8 cellular contexts compared by ENCODE assay signal in the genomic region with DNA sequence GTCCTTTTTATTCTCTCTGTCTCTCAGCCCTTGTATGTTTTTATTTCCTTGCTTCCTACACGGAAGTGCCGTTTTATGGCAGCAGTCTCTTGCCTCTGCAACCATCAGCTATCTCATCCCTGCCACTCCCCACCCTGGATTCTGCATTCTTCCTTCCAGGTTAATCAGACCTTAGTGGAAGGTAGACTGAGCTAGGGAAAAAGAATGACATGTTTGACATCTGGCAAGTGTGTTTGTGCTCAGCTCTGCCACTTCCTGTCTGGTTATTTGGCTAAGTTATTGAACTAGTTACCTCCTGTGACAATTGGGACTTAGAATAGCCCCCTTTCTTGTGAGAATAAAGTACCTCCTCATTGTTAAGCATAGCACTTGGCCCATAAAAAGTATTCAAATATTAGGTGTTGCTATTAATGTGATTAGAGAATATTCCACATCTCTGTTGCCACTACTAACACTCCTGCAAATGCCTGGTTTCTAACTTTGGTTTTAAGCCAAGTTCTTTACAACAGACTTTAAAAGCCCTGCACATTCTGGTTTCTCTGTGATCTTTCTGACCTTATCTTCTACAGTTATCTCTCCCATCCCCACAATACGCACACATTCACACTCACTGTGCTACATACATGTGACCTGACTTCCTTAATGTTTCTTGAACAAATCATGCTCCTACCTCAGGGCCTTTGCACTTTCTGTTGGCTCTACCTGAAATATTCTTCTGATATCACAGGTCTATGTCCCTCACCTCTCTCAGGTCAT. TPM values are rescaled to one million over a fixed set of nuclear protein-coding genes. Genes with fewer than 3 reads are reported as not detected.
DNase-seq lines count a peak whose midpoint lies in the region; ATAC-seq and TF ChIP-seq lines count a peak whose summit lies in the region.

No MANE protein-coding gene starts in this region.

- DNase-seq in right atrium auricular region (ENCODE audit: low spot score) = no peak
- DNase-seq in Right ventricle myocardium inferior (ENCODE audit: missing footprints) = no peak
- no peak for DNase-seq in coronary artery (ENCODE audit: low spot score)
- DNase-seq in spleen = no peak
- no peak for DNase-seq in OCI-M2 (lab: John Stamatoyannopoulos, UW; ENCODE audit: unreplicated experiment)
- DNase-seq in medulla oblongata (ENCODE audit: extremely low spot score) = no peak
- no peak for DNase-seq in GM10266 (ENCODE audit: extremely low spot score)

- no peaks in the 10 kb centered on the region for H3K36me3 ChIP-seq in right atrium auricular region
- H3K36me3 ChIP-seq in spleen = no peaks in the 10 kb centered on the region

- H3K4me3 ChIP-seq in right atrium auricular region (peak overlapping the region; percentile 8 to 24), coronary artery (peak overlapping the region; percentile 58), spleen (peak overlapping the region; percentile 2 to 61 (median 26))

- no peak for TF ChIP-seq POLR2A in spleen (IDR thresholded peaks at IDR 0.05)

- intact Hi-C loops in Right ventricle myocardium inferior (cut with DNase I) = no loop called here
- intact Hi-C loops in spleen (cut with DNase I; ENCODE audit: low total_unique reads) = no loop called here

- H3K27ac ChIP-seq in right atrium auricular region (peak overlapping the region; percentile 7 to 24), coronary artery (peak overlapping the region in 1 of 2 donors; percentile 32), spleen (peak overlapping the region; percentile 71 to 88 (median 86))

- no peak for ATAC-seq in Right ventricle myocardium inferior
- ATAC-seq in HG03460 (IDR thresholded peaks at IDR 0.05; ENCODE audit: unreplicated experiment) = peak; percentile 50

- H3K4me1 ChIP-seq in right atrium auricular region (peaks cover 0 to 34% of the 10 kb centered on the region in 2 donors), spleen (peaks cover 9 to 44% (median 29%) of the 10 kb centered on the region in 6 donors)

- H3K9me3 ChIP-seq in right atrium auricular region = no peaks in the 10 kb centered on the region
- H3K9me3 ChIP-seq in spleen = no peaks in the 10 kb centered on the region

- TF ChIP-seq CTCF in right atrium auricular region (IDR thresholded peaks at IDR 0.05) = no peak
- no peak for TF ChIP-seq CTCF in coronary artery (IDR thresholded peaks at IDR 0.05)
- TF ChIP-seq CTCF in spleen (IDR thresholded peaks at IDR 0.05 in 8 of 11, conservative IDR thresholded peaks at IDR 0.05 in 3 of 11) = no peak
- TF ChIP-seq CTCF in GM10266 (IDR thresholded peaks at IDR 0.05; ENCODE audit: control insufficient read depth, insufficient read depth, low read depth, missing control alignments) = no peak

- 17 to 22% (median 19%) methylated on average over 3 of the region's 3 CpGs for WGBS in spleen, 5 donors

- H3K27me3 ChIP-seq in right atrium auricular region = no peaks in the 10 kb centered on the region
- no peaks in the 10 kb centered on the region for H3K27me3 ChIP-seq in spleen (replicated peaks in 1 of 7)

RNA-seq across cellular contexts. Expression of a gene that starts 10.8 kb away (rescaled TPM):
- 100 to 1,000 TPM; 107 to 133 TPM for total RNA-seq in right atrium auricular region
- 112 TPM for total RNA-seq in Right ventricle myocardium inferior
- total RNA-seq in spleen = 10 to 100 TPM; 42.6 to 62.9 (median 50.2) TPM
- 10 to 100 TPM; 18.8 to 21.5 (median 20.6) TPM for polyA plus RNA-seq in spleen
